ENCODE assay signal across 1 cellular context in genomic region chr16:4679156-4679853, GRCh38.
TF ChIP-seq lines count a peak whose summit lies in the region.

No MANE protein-coding gene starts in this region.

TF ChIP-seq in H1, 55 proteins besides CTCF, POLR2A, EP300 and RAD21:
- TF ChIP-seq ATF2 (IDR thresholded peaks at IDR 0.05; ENCODE audit: low read length) (no peak), ATF3 (IDR thresholded peaks at IDR 0.05; ENCODE audit: insufficient read depth, low read depth, low read length) (no peak), BACH1 (IDR thresholded peaks at IDR 0.05; ENCODE audit: low read length) (no peak), SIN3A (conservative IDR thresholded peaks at IDR 0.05 in 1 of 2, IDR thresholded peaks at IDR 0.05 in 1 of 2; ENCODE audit: low read depth in 1 of 2, low read length in 2 of 2) (no peak), POU5F1 (IDR thresholded peaks at IDR 0.05; ENCODE audit: low read depth, low read length) (no peak), SUZ12 (IDR thresholded peaks at IDR 0.05; ENCODE audit: low read length) (no peak), ASH2L (IDR thresholded peaks at IDR 0.05; ENCODE audit: low read length) (no peak), RNF2 (IDR thresholded peaks at IDR 0.05; ENCODE audit: borderline replicate concordance, low read depth, low read length, missing control alignments, poor library complexity, severe bottlenecking) (no peak), KDM1A (IDR thresholded peaks at IDR 0.05; ENCODE audit: borderline replicate concordance, low read length) (no peak)
